In the genomic region with DNA sequence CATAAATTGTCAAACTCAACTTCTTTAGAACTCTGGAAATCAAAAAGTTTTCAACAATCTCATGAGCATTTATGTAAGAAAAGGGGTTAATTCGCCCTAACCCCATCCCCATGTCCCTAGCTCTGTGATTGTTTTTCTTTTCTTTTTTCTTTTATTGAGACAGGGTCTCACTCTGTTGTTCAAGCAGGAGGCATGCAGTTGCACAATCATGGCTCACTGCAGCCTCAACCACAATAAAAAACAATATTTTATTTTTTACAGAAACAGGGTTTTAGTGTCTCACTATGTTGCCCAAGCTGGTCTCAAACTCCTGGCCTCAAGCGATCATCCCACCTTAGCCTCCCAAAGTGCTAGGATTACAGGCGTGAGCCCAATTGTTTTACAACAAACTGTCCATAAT, we compare ENCODE assay signal across 1 cellular context.
TF ChIP-seq lines count a peak whose summit lies in the region.

No MANE protein-coding gene starts in this region.

TF ChIP-seq in HepG2, 621 proteins besides CTCF, POLR2A, EP300 and RAD21:
- TF ChIP-seq ZMYM2 (CRISPR knock-in tag; IDR thresholded peaks at IDR 0.05): no peak
- TF ChIP-seq CEBPB (IDR thresholded peaks at IDR 0.05; ENCODE audit: borderline replicate concordance, low read depth, low read length): peak; percentile 54; the same call in 1 of the 2 replicates
- no peak for TF ChIP-seq ZNF746 (CRISPR knock-in tag; IDR thresholded peaks at IDR 0.05)
